1 cellular context compared by ENCODE assay signal in genomic region chr2:171882095-171882769, GRCh38.
TF ChIP-seq lines count a peak whose summit lies in the region.

No MANE protein-coding gene starts in this region.

TF ChIP-seq in K562, 482 proteins besides CTCF, POLR2A, EP300 and RAD21 (continued from another document):
- TF ChIP-seq ZHX1 (conservative IDR thresholded peaks at IDR 0.05; ENCODE audit: low read length) (no peak), ZNF134 (CRISPR knock-in tag; conservative IDR thresholded peaks at IDR 0.05) (no peak), ZNF830 (CRISPR knock-in tag; IDR thresholded peaks at IDR 0.05) (no peak), RERE (CRISPR knock-in tag; IDR thresholded peaks at IDR 0.05; ENCODE audit: borderline replicate concordance) (no peak), SNIP1 (IDR thresholded peaks at IDR 0.05; ENCODE audit: low read depth) (no peak), FOS (IDR thresholded peaks at IDR 0.05; ENCODE audit: extremely low read depth, insufficient read length) (no peak), SP1 (CRISPR knock-in tag; IDR thresholded peaks at IDR 0.05) (no peak), TFAP4 (CRISPR knock-in tag; IDR thresholded peaks at IDR 0.05; ENCODE audit: borderline replicate concordance) (no peak), TCF3 (CRISPR knock-in tag; IDR thresholded peaks at IDR 0.05) (no peak), ZNF133 (CRISPR knock-in tag; IDR thresholded peaks at IDR 0.05) (no peak), USF1 (CRISPR knock-in tag; IDR thresholded peaks at IDR 0.05) (no peak), DLX4 (CRISPR knock-in tag; IDR thresholded peaks at IDR 0.05) (no peak), ZNF592 (IDR thresholded peaks at IDR 0.05) (no peak)
